26 cellular contexts compared by ENCODE assay signal in genomic region chr5:3858524-3858923, GRCh38.
"Had no signal": no experiment of that assay in that cellular context is flagged by ENCODE, and none has a peak within 500 bp of the region (broad histone marks: within the 10 kb centered on the region; RNA-seq: fewer than 3 reads in every experiment).

No MANE protein-coding gene starts in this region.

- H3K9me3 Mint-ChIP-seq: activated naive CD8-positive, alpha-beta T cell treated with anti-CD3 and anti-CD28 coated beads, Interleukin-2, amount 50 U/mL, for 24 hours; activated T-cell treated with anti-CD3 and anti-CD28 coated beads, Interleukin-2, amount 50 U/mL, for 24 hours; T-helper 1 cell treated with Interleukin-12 subunit alpha and Interleukin-12 subunit beta and Interleukin-4 antibody, amounts not matched to agents 30 μg/mL and 1 μg/mL, for 36 hours had no signal

- H3K9ac ChIP-seq: KMS-11 had no signal

- H3K4me1 Mint-ChIP-seq: activated CD8-positive, alpha-beta memory T cell treated with anti-CD3 and anti-CD28 coated beads, Interleukin-2, amount 10 ng/mL, durations not matched to agents 7 days and 5 days; activated naive CD8-positive, alpha-beta T cell treated with anti-CD3 and anti-CD28 coated beads, Interleukin-2, amount 50 U/mL, for 24 hours had no signal

- H3K36me3 Mint-ChIP-seq: activated CD8-positive, alpha-beta memory T cell treated with anti-CD3 and anti-CD28 coated beads, Interleukin-2, amount 10 ng/mL, durations not matched to agents 7 days and 5 days; activated naive CD4-positive, alpha-beta T cell treated with anti-CD3 and anti-CD28 coated beads, Interleukin-2, amount 50 U/mL, for 72 hours had no signal

- H3K36me3 ChIP-seq: ascending aorta had no signal

- H3K9me3 ChIP-seq: ascending aorta, body of pancreas had no signal

- DNase-seq: activated CD4-positive, alpha-beta T cell treated with anti-CD3 and anti-CD28 coated beads for 48 hours; activated CD4-positive, alpha-beta T cell treated with anti-CD3 and anti-CD28 coated beads, Interleukin-2, amount 50 U/mL, for 48 hours; activated CD8-positive, alpha-beta memory T cell treated with anti-CD3 and anti-CD28 coated beads, Interleukin-2, amount 10 ng/mL, durations not matched to agents 7 days and 5 days; activated effector memory CD4-positive, alpha-beta T cell treated with anti-CD3 and anti-CD28 coated beads, Interleukin-2, amount 50 U/mL, for 16 hours; activated naive CD4-positive, alpha-beta T cell treated with Interleukin-2 at 50 U/mL for 16 hours; activated naive CD8-positive, alpha-beta T cell treated with anti-CD3 and anti-CD28 coated beads, Interleukin-2, amount 50 U/mL, for 24 hours; activated T-cell treated with anti-CD3 and anti-CD28 coated beads, Interleukin-2, amount 50 U/mL, for 24 hours; amniotic stem cell; body of pancreas; central memory CD4-positive, alpha-beta T cell; MM.1S; NCI-H1048; NCI-H146; NCI-H187 treated with DMSO at 0.1 percent for 48 hours; NCI-H2081 treated with DMSO at 0.1 percent for 48 hours; NCI-H446 treated with DMSO at 0.1 percent for 48 hours; NCI-H526 treated with DMSO at 0.1 percent for 48 hours; NCI-H82; NK-92 treated with Interleukin-12 subunit alpha and Interleukin-12 subunit beta, amount 100 ng/mL, for 24 hours; PC-3; SHP77 treated with DMSO at 0.1 percent for 48 hours had no signal

- H3K4me3 ChIP-seq: ascending aorta, body of pancreas had no signal

- H3K4me1 ChIP-seq: ascending aorta, body of pancreas had no signal

- ATAC-seq: activated CD4-positive, CD25-positive, alpha-beta regulatory T cell treated with anti-CD3 and anti-CD28 coated beads, Interleukin-2, amount 50 U/mL, for 24 hours; activated CD8-positive, alpha-beta memory T cell treated with anti-CD3 and anti-CD28 coated beads, Interleukin-2, amount 10 ng/mL, durations not matched to agents 7 days and 5 days; activated naive CD4-positive, alpha-beta T cell treated with anti-CD3 and anti-CD28 coated beads, Interleukin-2, amount 50 U/mL, for 72 hours; activated naive CD8-positive, alpha-beta T cell treated with anti-CD3 and anti-CD28 coated beads, Interleukin-2, amount 50 U/mL, for 24 hours; body of pancreas; PC-3 had no signal

- H3K27me3 ChIP-seq: ascending aorta, body of pancreas had no signal

- H3K27me3 Mint-ChIP-seq: activated CD8-positive, alpha-beta memory T cell treated with anti-CD3 and anti-CD28 coated beads, Interleukin-2, amount 10 ng/mL, durations not matched to agents 7 days and 5 days; activated naive CD8-positive, alpha-beta T cell treated with anti-CD3 and anti-CD28 coated beads, Interleukin-2, amount 50 U/mL, for 24 hours; activated T-cell treated with anti-CD3 and anti-CD28 coated beads, Interleukin-2, amount 50 U/mL, for 24 hours had no signal

- H3K4me3 Mint-ChIP-seq: activated CD8-positive, alpha-beta memory T cell treated with anti-CD3 and anti-CD28 coated beads, Interleukin-2, amount 10 ng/mL, durations not matched to agents 7 days and 5 days; activated naive CD8-positive, alpha-beta T cell treated with anti-CD3 and anti-CD28 coated beads, Interleukin-2, amount 50 U/mL, for 24 hours; activated T-cell treated with anti-CD3 and anti-CD28 coated beads, Interleukin-2, amount 50 U/mL, for 24 hours; T-helper 1 cell treated with Interleukin-12 subunit alpha and Interleukin-12 subunit beta and Interleukin-4 antibody, amounts not matched to agents 30 μg/mL and 1 μg/mL, for 36 hours had no signal

- H3K27ac ChIP-seq: ascending aorta, body of pancreas, KMS-11 had no signal

- H3K27ac Mint-ChIP-seq: activated CD8-positive, alpha-beta memory T cell treated with anti-CD3 and anti-CD28 coated beads, Interleukin-2, amount 10 ng/mL, durations not matched to agents 7 days and 5 days; activated naive CD4-positive, alpha-beta T cell treated with anti-CD3 and anti-CD28 coated beads, Interleukin-2, amount 50 U/mL, for 72 hours; activated naive CD8-positive, alpha-beta T cell treated with anti-CD3 and anti-CD28 coated beads, Interleukin-2, amount 50 U/mL, for 24 hours; activated T-cell treated with anti-CD3 and anti-CD28 coated beads, Interleukin-2, amount 50 U/mL, for 24 hours; T-helper 1 cell treated with Interleukin-12 subunit alpha and Interleukin-12 subunit beta and Interleukin-4 antibody, amounts not matched to agents 30 μg/mL and 1 μg/mL, for 36 hours had no signal

- H3K4me2 ChIP-seq: KMS-11 had no signal
